28 cellular contexts compared by ENCODE assay signal in genomic region chr2:208854717-208855116, GRCh38.
"Had no signal": no experiment of that assay in that cellular context is flagged by ENCODE, and none has a peak within 500 bp of the region (broad histone marks: within the 10 kb centered on the region; RNA-seq: fewer than 3 reads in every experiment).

No MANE protein-coding gene starts in this region.

- H3K27ac ChIP-seq: colonic mucosa, coronary artery, dorsolateral prefrontal cortex, epithelial cell of prostate, esophagus muscularis mucosa, esophagus squamous epithelium, foreskin keratinocyte, gastrocnemius medialis, gastroesophageal sphincter, heart left ventricle, heart right ventricle had no signal

- H3K27ac Mint-ChIP-seq: dendritic cell treated with granulocyte-macrophage colony-stimulating factor and Interleukin-4, amounts not matched to agents 40 ng/mL and 50 ng/mL, for 4 days; effector memory CD8-positive, alpha-beta T cell had no signal

- H3K27me3 Mint-ChIP-seq: dendritic cell treated with granulocyte-macrophage colony-stimulating factor and Interleukin-4, amounts not matched to agents 40 ng/mL and 50 ng/mL, for 4 days; effector memory CD8-positive, alpha-beta T cell had no signal

- H3K9me3 ChIP-seq: colonic mucosa, gastrocnemius medialis had no signal

- H3K36me3 ChIP-seq: colonic mucosa, esophagus muscularis mucosa, esophagus squamous epithelium, gastrocnemius medialis, gastroesophageal sphincter, heart left ventricle, heart right ventricle had no signal

- H3K4me1 ChIP-seq: colonic mucosa, esophagus muscularis mucosa, esophagus squamous epithelium, foreskin keratinocyte, gastrocnemius medialis, gastroesophageal sphincter, heart left ventricle, heart right ventricle had no signal

- FAIRE-seq: colon, endometrium, endothelial cell of umbilical vein, frontal cortex had no signal

- DNase-seq: colonic mucosa; cortex of kidney; dermis blood vessel endothelial cell; dorsolateral prefrontal cortex; effector CD4-positive, alpha-beta T cell; effector CD8-positive, alpha-beta T cell; effector memory CD4-positive, alpha-beta T cell; effector memory CD8-positive, alpha-beta T cell; erythroblast; esophagus squamous epithelium; foreskin fibroblast; foreskin keratinocyte; foreskin melanocyte; gastrocnemius medialis; glutamatergic neuron; head of caudate nucleus; heart left ventricle; heart right ventricle had no signal

- H3K27me3 ChIP-seq: colonic mucosa, dorsolateral prefrontal cortex, esophagus muscularis mucosa, esophagus squamous epithelium, foreskin keratinocyte, gastrocnemius medialis, gastroesophageal sphincter, heart left ventricle, heart right ventricle had no signal

- ATAC-seq: effector memory CD8-positive, alpha-beta T cell; esophagus mucosa; foreskin keratinocyte; gastrocnemius medialis; gastroesophageal sphincter; heart left ventricle; heart right ventricle had no signal

- H3K4me3 ChIP-seq: colonic mucosa, coronary artery, dorsolateral prefrontal cortex, esophagus muscularis mucosa, esophagus squamous epithelium, gastrocnemius medialis, gastroesophageal sphincter, heart left ventricle, heart right ventricle had no signal

- H3K4me3 Mint-ChIP-seq: dendritic cell treated with granulocyte-macrophage colony-stimulating factor and Interleukin-4, amounts not matched to agents 40 ng/mL and 50 ng/mL, for 4 days; effector memory CD8-positive, alpha-beta T cell had no signal
